1 cellular context compared by ENCODE assay signal in the genomic region with DNA sequence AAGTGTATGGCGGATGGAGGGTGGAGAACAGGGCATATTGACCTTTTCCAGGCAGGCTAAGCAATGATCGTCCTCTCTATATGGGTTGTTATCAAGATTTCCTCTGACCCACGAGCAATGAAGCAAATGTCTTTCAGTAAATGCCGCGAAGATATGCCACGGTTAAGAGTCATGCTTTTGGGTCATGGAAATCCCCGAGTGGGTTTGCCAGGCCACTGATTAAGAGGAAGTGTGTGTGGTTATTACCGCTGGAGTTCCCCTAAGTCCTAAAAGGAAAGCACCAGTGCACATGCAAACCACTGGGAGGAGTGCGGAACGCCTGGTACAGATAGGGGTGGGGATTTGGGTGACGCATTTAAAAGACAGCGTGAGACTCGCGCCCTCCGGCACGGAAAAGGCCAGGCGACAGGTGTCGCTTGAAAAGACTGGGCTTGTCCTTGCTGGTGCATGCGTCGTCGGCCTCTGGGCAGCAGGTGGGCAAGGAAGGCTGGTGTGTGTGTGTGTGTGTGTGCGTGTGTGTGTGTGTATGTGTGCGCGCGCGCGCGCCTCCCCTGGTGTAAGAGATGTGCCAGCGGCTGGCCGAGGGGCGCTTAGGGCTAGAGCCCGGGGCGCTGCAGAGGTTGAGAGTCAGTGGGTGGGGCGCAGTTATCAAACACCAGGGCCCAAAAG.
A peak's percentile ranks its signal among the peaks of the same experiment; 100 is the strongest.
TF ChIP-seq lines count a peak whose summit lies in the region.

A gene (plus strand): TSS at position 386 of the 669 bp plus-strand sequence. CDS start 7,026 bp downstream, outside the sequence.

TF ChIP-seq in K562, 482 proteins besides CTCF, POLR2A, EP300 and RAD21 (continued from another document and continues in another):
- TF ChIP-seq, protein P1, sequence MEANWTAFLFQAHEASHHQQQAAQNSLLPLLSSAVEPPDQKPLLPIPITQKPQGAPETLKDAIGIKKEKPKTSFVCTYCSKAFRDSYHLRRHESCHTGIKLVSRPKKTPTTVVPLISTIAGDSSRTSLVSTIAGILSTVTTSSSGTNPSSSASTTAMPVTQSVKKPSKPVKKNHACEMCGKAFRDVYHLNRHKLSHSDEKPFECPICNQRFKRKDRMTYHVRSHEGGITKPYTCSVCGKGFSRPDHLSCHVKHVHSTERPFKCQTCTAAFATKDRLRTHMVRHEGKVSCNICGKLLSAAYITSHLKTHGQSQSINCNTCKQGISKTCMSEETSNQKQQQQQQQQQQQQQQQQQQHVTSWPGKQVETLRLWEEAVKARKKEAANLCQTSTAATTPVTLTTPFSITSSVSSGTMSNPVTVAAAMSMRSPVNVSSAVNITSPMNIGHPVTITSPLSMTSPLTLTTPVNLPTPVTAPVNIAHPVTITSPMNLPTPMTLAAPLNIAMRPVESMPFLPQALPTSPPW (CRISPR knock-in tag; IDR thresholded peaks at IDR 0.05): no peak
- TF ChIP-seq CHCHD3 (CRISPR knock-in tag; IDR thresholded peaks at IDR 0.05) (no peak), ZNF79 (CRISPR knock-in tag; IDR thresholded peaks at IDR 0.05; ENCODE audit: low read depth) (no peak), DPF2 (IDR thresholded peaks at IDR 0.05) (peak; percentile 54), ZNF41 (CRISPR knock-in tag; conservative IDR thresholded peaks at IDR 0.05) (no peak), MAFK (IDR thresholded peaks at IDR 0.05; ENCODE audit: low read length) (no peak), RUNX1 (IDR thresholded peaks at IDR 0.05; ENCODE audit: low read depth) (no peak), FOSL1 (tag; conservative IDR thresholded peaks at IDR 0.05) (peak; percentile 65), BCL6 (CRISPR knock-in tag; IDR thresholded peaks at IDR 0.05) (no peak), ZNF253 (CRISPR knock-in tag; conservative IDR thresholded peaks at IDR 0.05) (no peak), FOXJ3 (CRISPR knock-in tag; IDR thresholded peaks at IDR 0.05) (no peak), HDAC1 (IDR thresholded peaks at IDR 0.05) (peak in 1 of 2 experiments; percentile 72; a peak in 2 of 4 replicates), TCF7L2 (IDR thresholded peaks at IDR 0.05; ENCODE audit: low read depth, low read length) (no peak), MEF2D (tag; conservative IDR thresholded peaks at IDR 0.05; ENCODE audit: low read depth) (no peak), ZKSCAN8 (CRISPR knock-in tag; IDR thresholded peaks at IDR 0.05) (no peak), YBX1 (IDR thresholded peaks at IDR 0.05) (no peak), ZBTB17 (CRISPR knock-in tag; IDR thresholded peaks at IDR 0.05) (no peak), TOE1 (IDR thresholded peaks at IDR 0.05; ENCODE audit: borderline replicate concordance) (peak; percentile 39; the same call in 1 of the 2 replicates), TOE1 (CRISPR knock-in tag; IDR thresholded peaks at IDR 0.05; ENCODE audit: borderline replicate concordance, low read depth) (no peak), NBN (IDR thresholded peaks at IDR 0.05; ENCODE audit: low read depth) (no peak), TBP (optimal IDR thresholded peaks at IDR 0.05; ENCODE audit: low read depth, low read length) (peak; percentile 20), SMARCC2 (IDR thresholded peaks at IDR 0.05; ENCODE audit: low read depth) (peak; percentile 31; the same call in 1 of the 2 replicates), SREBF1 (IDR thresholded peaks at IDR 0.05; ENCODE audit: borderline replicate concordance, low read depth, low read length) (no peak), CBX3 (IDR thresholded peaks at IDR 0.05; ENCODE audit: borderline replicate concordance in 1 of 2, low read length in 2 of 2) (peak in 1 of 2 experiments; percentile 63; a peak in 1 of 3 replicates)
- TF ChIP-seq, protein P2, sequence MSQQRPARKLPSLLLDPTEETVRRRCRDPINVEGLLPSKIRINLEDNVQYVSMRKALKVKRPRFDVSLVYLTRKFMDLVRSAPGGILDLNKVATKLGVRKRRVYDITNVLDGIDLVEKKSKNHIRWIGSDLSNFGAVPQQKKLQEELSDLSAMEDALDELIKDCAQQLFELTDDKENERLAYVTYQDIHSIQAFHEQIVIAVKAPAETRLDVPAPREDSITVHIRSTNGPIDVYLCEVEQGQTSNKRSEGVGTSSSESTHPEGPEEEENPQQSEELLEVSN (IDR thresholded peaks at IDR 0.05; ENCODE audit: borderline replicate concordance in 1 of 2, extremely low read depth in 1 of 2, insufficient read depth in 1 of 2, insufficient read length in 1 of 2, low read depth in 1 of 2, low read length in 1 of 2, poor library complexity in 1 of 2, severe bottlenecking in 1 of 2): peak; percentile 52 to 53
- TF ChIP-seq, protein P3, sequence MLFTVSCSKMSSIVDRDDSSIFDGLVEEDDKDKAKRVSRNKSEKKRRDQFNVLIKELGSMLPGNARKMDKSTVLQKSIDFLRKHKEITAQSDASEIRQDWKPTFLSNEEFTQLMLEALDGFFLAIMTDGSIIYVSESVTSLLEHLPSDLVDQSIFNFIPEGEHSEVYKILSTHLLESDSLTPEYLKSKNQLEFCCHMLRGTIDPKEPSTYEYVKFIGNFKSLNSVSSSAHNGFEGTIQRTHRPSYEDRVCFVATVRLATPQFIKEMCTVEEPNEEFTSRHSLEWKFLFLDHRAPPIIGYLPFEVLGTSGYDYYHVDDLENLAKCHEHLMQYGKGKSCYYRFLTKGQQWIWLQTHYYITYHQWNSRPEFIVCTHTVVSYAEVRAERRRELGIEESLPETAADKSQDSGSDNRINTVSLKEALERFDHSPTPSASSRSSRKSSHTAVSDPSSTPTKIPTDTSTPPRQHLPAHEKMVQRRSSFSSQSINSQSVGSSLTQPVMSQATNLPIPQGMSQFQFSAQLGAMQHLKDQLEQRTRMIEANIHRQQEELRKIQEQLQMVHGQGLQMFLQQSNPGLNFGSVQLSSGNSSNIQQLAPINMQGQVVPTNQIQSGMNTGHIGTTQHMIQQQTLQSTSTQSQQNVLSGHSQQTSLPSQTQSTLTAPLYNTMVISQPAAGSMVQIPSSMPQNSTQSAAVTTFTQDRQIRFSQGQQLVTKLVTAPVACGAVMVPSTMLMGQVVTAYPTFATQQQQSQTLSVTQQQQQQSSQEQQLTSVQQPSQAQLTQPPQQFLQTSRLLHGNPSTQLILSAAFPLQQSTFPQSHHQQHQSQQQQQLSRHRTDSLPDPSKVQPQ (CRISPR knock-in tag; IDR thresholded peaks at IDR 0.05; ENCODE audit: borderline replicate concordance): no peak
- TF ChIP-seq, protein P4, sequence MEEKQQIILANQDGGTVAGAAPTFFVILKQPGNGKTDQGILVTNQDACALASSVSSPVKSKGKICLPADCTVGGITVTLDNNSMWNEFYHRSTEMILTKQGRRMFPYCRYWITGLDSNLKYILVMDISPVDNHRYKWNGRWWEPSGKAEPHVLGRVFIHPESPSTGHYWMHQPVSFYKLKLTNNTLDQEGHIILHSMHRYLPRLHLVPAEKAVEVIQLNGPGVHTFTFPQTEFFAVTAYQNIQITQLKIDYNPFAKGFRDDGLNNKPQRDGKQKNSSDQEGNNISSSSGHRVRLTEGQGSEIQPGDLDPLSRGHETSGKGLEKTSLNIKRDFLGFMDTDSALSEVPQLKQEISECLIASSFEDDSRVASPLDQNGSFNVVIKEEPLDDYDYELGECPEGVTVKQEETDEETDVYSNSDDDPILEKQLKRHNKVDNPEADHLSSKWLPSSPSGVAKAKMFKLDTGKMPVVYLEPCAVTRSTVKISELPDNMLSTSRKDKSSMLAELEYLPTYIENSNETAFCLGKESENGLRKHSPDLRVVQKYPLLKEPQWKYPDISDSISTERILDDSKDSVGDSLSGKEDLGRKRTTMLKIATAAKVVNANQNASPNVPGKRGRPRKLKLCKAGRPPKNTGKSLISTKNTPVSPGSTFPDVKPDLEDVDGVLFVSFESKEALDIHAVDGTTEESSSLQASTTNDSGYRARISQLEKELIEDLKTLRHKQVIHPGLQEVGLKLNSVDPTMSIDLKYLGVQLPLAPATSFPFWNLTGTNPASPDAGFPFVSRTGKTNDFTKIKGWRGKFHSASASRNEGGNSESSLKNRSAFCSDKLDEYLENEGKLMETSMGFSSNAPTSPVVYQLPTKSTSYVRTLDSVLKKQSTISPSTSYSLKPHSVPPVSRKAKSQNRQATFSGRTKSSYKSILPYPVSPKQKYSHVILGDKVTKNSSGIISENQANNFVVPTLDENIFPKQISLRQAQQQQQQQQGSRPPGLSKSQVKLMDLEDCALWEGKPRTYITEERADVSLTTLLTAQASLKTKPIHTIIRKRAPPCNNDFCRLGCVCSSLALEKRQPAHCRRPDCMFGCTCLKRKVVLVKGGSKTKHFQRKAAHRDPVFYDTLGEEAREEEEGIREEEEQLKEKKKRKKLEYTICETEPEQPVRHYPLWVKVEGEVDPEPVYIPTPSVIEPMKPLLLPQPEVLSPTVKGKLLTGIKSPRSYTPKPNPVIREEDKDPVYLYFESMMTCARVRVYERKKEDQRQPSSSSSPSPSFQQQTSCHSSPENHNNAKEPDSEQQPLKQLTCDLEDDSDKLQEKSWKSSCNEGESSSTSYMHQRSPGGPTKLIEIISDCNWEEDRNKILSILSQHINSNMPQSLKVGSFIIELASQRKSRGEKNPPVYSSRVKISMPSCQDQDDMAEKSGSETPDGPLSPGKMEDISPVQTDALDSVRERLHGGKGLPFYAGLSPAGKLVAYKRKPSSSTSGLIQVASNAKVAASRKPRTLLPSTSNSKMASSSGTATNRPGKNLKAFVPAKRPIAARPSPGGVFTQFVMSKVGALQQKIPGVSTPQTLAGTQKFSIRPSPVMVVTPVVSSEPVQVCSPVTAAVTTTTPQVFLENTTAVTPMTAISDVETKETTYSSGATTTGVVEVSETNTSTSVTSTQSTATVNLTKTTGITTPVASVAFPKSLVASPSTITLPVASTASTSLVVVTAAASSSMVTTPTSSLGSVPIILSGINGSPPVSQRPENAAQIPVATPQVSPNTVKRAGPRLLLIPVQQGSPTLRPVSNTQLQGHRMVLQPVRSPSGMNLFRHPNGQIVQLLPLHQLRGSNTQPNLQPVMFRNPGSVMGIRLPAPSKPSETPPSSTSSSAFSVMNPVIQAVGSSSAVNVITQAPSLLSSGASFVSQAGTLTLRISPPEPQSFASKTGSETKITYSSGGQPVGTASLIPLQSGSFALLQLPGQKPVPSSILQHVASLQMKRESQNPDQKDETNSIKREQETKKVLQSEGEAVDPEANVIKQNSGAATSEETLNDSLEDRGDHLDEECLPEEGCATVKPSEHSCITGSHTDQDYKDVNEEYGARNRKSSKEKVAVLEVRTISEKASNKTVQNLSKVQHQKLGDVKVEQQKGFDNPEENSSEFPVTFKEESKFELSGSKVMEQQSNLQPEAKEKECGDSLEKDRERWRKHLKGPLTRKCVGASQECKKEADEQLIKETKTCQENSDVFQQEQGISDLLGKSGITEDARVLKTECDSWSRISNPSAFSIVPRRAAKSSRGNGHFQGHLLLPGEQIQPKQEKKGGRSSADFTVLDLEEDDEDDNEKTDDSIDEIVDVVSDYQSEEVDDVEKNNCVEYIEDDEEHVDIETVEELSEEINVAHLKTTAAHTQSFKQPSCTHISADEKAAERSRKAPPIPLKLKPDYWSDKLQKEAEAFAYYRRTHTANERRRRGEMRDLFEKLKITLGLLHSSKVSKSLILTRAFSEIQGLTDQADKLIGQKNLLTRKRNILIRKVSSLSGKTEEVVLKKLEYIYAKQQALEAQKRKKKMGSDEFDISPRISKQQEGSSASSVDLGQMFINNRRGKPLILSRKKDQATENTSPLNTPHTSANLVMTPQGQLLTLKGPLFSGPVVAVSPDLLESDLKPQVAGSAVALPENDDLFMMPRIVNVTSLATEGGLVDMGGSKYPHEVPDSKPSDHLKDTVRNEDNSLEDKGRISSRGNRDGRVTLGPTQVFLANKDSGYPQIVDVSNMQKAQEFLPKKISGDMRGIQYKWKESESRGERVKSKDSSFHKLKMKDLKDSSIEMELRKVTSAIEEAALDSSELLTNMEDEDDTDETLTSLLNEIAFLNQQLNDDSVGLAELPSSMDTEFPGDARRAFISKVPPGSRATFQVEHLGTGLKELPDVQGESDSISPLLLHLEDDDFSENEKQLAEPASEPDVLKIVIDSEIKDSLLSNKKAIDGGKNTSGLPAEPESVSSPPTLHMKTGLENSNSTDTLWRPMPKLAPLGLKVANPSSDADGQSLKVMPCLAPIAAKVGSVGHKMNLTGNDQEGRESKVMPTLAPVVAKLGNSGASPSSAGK (IDR thresholded peaks at IDR 0.05): peak; percentile 87
- TF ChIP-seq, protein P5, sequence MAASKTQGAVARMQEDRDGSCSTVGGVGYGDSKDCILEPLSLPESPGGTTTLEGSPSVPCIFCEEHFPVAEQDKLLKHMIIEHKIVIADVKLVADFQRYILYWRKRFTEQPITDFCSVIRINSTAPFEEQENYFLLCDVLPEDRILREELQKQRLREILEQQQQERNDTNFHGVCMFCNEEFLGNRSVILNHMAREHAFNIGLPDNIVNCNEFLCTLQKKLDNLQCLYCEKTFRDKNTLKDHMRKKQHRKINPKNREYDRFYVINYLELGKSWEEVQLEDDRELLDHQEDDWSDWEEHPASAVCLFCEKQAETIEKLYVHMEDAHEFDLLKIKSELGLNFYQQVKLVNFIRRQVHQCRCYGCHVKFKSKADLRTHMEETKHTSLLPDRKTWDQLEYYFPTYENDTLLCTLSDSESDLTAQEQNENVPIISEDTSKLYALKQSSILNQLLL (CRISPR knock-in tag; IDR thresholded peaks at IDR 0.05; ENCODE audit: borderline replicate concordance): no peak
- TF ChIP-seq, protein P6, sequence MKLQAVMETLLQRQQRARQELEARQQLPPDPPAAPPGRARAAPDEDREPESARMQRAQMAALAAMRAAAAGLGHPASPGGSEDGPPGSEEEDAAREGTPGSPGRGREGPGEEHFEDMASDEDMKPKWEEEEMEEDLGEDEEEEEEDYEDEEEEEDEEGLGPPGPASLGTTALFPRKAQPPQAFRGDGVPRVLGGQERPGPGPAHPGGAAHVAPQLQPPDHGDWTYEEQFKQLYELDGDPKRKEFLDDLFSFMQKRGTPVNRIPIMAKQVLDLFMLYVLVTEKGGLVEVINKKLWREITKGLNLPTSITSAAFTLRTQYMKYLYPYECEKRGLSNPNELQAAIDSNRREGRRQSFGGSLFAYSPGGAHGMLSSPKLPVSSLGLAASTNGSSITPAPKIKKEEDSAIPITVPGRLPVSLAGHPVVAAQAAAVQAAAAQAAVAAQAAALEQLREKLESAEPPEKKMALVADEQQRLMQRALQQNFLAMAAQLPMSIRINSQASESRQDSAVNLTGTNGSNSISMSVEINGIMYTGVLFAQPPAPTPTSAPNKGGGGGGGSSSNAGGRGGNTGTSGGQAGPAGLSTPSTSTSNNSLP (IDR thresholded peaks at IDR 0.05; ENCODE audit: borderline replicate concordance, low read depth, low read length): no peak
- TF ChIP-seq, protein P7, sequence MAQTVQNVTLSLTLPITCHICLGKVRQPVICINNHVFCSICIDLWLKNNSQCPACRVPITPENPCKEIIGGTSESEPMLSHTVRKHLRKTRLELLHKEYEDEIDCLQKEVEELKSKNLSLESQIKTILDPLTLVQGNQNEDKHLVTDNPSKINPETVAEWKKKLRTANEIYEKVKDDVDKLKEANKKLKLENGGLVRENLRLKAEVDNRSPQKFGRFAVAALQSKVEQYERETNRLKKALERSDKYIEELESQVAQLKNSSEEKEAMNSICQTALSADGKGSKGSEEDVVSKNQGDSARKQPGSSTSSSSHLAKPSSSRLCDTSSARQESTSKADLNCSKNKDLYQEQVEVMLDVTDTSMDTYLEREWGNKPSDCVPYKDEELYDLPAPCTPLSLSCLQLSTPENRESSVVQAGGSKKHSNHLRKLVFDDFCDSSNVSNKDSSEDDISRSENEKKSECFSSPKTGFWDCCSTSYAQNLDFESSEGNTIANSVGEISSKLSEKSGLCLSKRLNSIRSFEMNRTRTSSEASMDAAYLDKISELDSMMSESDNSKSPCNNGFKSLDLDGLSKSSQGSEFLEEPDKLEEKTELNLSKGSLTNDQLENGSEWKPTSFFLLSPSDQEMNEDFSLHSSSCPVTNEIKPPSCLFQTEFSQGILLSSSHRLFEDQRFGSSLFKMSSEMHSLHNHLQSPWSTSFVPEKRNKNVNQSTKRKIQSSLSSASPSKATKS (CRISPR knock-in tag; IDR thresholded peaks at IDR 0.05): no peak
- TF ChIP-seq, protein P8, sequence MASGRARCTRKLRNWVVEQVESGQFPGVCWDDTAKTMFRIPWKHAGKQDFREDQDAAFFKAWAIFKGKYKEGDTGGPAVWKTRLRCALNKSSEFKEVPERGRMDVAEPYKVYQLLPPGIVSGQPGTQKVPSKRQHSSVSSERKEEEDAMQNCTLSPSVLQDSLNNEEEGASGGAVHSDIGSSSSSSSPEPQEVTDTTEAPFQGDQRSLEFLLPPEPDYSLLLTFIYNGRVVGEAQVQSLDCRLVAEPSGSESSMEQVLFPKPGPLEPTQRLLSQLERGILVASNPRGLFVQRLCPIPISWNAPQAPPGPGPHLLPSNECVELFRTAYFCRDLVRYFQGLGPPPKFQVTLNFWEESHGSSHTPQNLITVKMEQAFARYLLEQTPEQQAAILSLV (tag; IDR thresholded peaks at IDR 0.05): no peak
